In genomic region chr17:4187076-4187475, GRCh38 we compare ENCODE assay signal across 17 cellular contexts. TPM values are rescaled to one million over a fixed set of nuclear protein-coding genes. Genes with fewer than 3 reads are reported as not detected.
DNase-seq lines count a peak whose midpoint lies in the region; ATAC-seq and TF ChIP-seq lines count a peak whose summit lies in the region.
"Had no signal": no experiment of that assay in that cellular context is flagged by ENCODE, and none has a peak within 500 bp of the region (broad histone marks: within the 10 kb centered on the region; RNA-seq: fewer than 3 reads in every experiment).

No MANE protein-coding gene starts in this region.

- H3K4me1 Mint-ChIP-seq in T-helper 17 cell = peaks cover 3% of the 10 kb centered on the region
- H3K4me1 Mint-ChIP-seq: B cell; central memory CD8-positive, alpha-beta T cell had no signal

- peaks cover 85 to 93% (median 89%) of the 10 kb centered on the region in 11 experiments for H3K36me3 ChIP-seq in BLaER1 treated with 17β-estradiol and CSF1 and Interleukin-3, amounts not matched to agents 10 nM and 100 nM
- H3K36me3 ChIP-seq in neutrophil = peaks cover 60% of the 10 kb centered on the region

- H3K36me3 Mint-ChIP-seq in T-helper 17 cell (ENCODE audit: low read depth) = peaks cover 2% of the 10 kb centered on the region

- peaks cover 0 to 18% (median 0%) of the 10 kb centered on the region in 11 experiments; a peak in 4 of 22 replicates for H4K20me1 ChIP-seq in BLaER1 treated with 17β-estradiol and CSF1 and Interleukin-3, amounts not matched to agents 10 nM and 100 nM

- no peaks in the 10 kb centered on the region for H3K27me3 ChIP-seq in BLaER1 treated with 17β-estradiol and CSF1 and Interleukin-3, amounts not matched to agents 10 nM and 100 nM
- no peaks in the 10 kb centered on the region for H3K27me3 ChIP-seq in neutrophil

- ATAC-seq in T-helper 17 cell (no peak), Right ventricle myocardium superior (ENCODE audit: poor library complexity) (peak; percentile 37)
- ATAC-seq: HCT116, natural killer cell had no signal

- H3K9ac ChIP-seq in BLaER1 treated with 17β-estradiol and CSF1 and Interleukin-3, amounts not matched to agents 10 nM and 100 nM = peak overlapping the region in 6 of 11 experiments; percentile 1 to 75 (median 44); a peak in 7 of 22 replicates

- no peaks in the 10 kb centered on the region for H3K9me3 ChIP-seq in BLaER1 treated with 17β-estradiol and CSF1 and Interleukin-3, amounts not matched to agents 10 nM and 100 nM (replicated peaks in 1 of 11)
- no peaks in the 10 kb centered on the region for H3K9me3 ChIP-seq in T-helper 17 cell (ENCODE audit: control insufficient read depth, low read length, poor library complexity, severe bottlenecking)
- H3K9me3 ChIP-seq in neutrophil = no peaks in the 10 kb centered on the region

- no peak for DNase-seq in T-helper 17 cell
- DNase-seq in Right ventricle myocardium superior = no peak
- no peak for DNase-seq in NOMO-1 treated with dmso at 0.1 percent for 144 hours (lab: John Stamatoyannopoulos, UW; ENCODE audit: unreplicated experiment)
- no peak for DNase-seq in NAMALWA (ENCODE audit: low spot score)
- DNase-seq in pons (ENCODE audit: low spot score) = no peak
- DNase-seq in amygdala (lab: John Stamatoyannopoulos, UW) = no peak
- DNase-seq: activated CD4-positive, alpha-beta T cell treated with anti-CD3 and anti-CD28 coated beads, Interleukin-2, amount 10 ng/mL, durations not matched to agents 7 days and 5 days; activated naive CD4-positive, alpha-beta T cell; natural killer cell; NCI-H1092; NCI-H446 had no signal

- no peak for TF ChIP-seq CTCF in neutrophil (IDR thresholded peaks at IDR 0.05)

- H3K4me2 ChIP-seq in BLaER1 treated with 17β-estradiol and CSF1 and Interleukin-3, amounts not matched to agents 10 nM and 100 nM = peak overlapping the region in 8 of 11 experiments; percentile 75 to 93 (median 84); a peak in 16 of 22 replicates

- H3K27ac ChIP-seq in BLaER1 treated with 17β-estradiol and CSF1 and Interleukin-3, amounts not matched to agents 10 nM and 100 nM = peak overlapping the region in 8 of 11 experiments; percentile 22 to 88 (median 85); a peak in 14 of 22 replicates
- H3K27ac ChIP-seq in neutrophil = peak overlapping the region; percentile 79

- H3K4me1 ChIP-seq in BLaER1 treated with 17β-estradiol and CSF1 and Interleukin-3, amounts not matched to agents 10 nM and 100 nM = peaks cover 17 to 47% (median 40%) of the 10 kb centered on the region in 10 experiments
- H3K4me1 ChIP-seq in neutrophil (ENCODE audit: control insufficient read depth in 1 of 2, insufficient read depth in 1 of 2, low read depth in 1 of 2, low read length in 1 of 2) = peaks cover 35% of the 10 kb centered on the region in 2 experiments

- H3K27me3 Mint-ChIP-seq in T-helper 17 cell = no peaks in the 10 kb centered on the region
- H3K27me3 Mint-ChIP-seq: activated CD4-positive, alpha-beta T cell treated with anti-CD3 and anti-CD28 coated beads, Interleukin-2, amount 10 ng/mL, durations not matched to agents 7 days and 5 days; B cell; central memory CD8-positive, alpha-beta T cell had no signal

- 0 out of 20 replicates have a peak overlapping the region, but pooled peaks of 1 of the 10 experiments have one; percentile 1 for H3K4me3 ChIP-seq in BLaER1 treated with 17β-estradiol and CSF1 and Interleukin-3, amounts not matched to agents 10 nM and 100 nM
- no peak overlapping the region for H3K4me3 ChIP-seq in neutrophil (ENCODE audit: low read depth in 1 of 2, low read length in 1 of 2)

- H3K27ac Mint-ChIP-seq in T-helper 17 cell = peak overlapping the region; percentile 32
- H3K27ac Mint-ChIP-seq: activated CD4-positive, alpha-beta T cell treated with anti-CD3 and anti-CD28 coated beads, Interleukin-2, amount 10 ng/mL, durations not matched to agents 7 days and 5 days; B cell; natural killer cell; T-helper 1 cell treated with Interleukin-12 subunit alpha and Interleukin-12 subunit beta and Interleukin-4 antibody, amounts not matched to agents 30 μg/mL and 1 μg/mL, for 36 hours had no signal

- H3K4me3 Mint-ChIP-seq in T-helper 17 cell = no peak overlapping the region
- H3K4me3 Mint-ChIP-seq: activated CD4-positive, alpha-beta T cell treated with anti-CD3 and anti-CD28 coated beads, Interleukin-2, amount 10 ng/mL, durations not matched to agents 7 days and 5 days; B cell; central memory CD8-positive, alpha-beta T cell; natural killer cell; T-helper 1 cell treated with Interleukin-12 subunit alpha and Interleukin-12 subunit beta and Interleukin-4 antibody, amounts not matched to agents 30 μg/mL and 1 μg/mL, for 36 hours had no signal

- intact Hi-C loops in Right ventricle myocardium superior (cut with DNase I) = no loop called here

RNA-seq across cellular contexts. Expression of gene CYB5D2, which starts 44.1 kb away (rescaled TPM):
- total RNA-seq in T-helper 17 cell = 1 to 10 TPM; 7.8 to 8.2 TPM
- 7.0 TPM for total RNA-seq in Right ventricle myocardium superior

RNA-seq across cellular contexts. Expression of gene ZZEF1, which starts 44.2 kb away (rescaled TPM):
- total RNA-seq in T-helper 17 cell (100 to 1,000 TPM; 117 to 123 TPM), Right ventricle myocardium superior (32.1 TPM)
